19 cellular contexts compared by ENCODE assay signal in the genomic region with DNA sequence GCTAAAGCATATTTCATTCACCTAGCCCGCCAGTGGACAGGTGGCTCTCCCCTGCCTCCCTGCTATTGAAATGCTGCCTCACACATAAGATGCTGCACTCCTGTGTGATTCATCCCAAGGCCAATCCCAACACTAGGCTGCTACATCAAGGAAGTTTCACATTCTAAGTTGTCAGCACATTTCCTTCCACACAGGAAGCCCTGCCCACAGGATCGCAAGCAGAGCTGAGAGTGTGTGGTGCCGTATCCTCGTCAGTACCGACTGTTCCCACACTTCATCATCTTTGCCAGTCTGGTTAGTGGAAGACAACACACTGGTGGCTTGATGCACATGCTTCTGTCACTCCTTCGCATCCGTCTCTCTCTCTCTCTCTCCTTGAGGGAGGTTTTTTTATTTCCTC.
DNase-seq lines count a peak whose midpoint lies in the region; ATAC-seq and TF ChIP-seq lines count a peak whose summit lies in the region.
"Had no signal": no experiment of that assay in that cellular context is flagged by ENCODE, and none has a peak within 500 bp of the region (broad histone marks: within the 10 kb centered on the region; RNA-seq: fewer than 3 reads in every experiment).

No MANE protein-coding gene starts in this region.

- no peak overlapping the region for H3K27ac ChIP-seq in left ventricle myocardium inferior (replicated peaks)

- no peaks in the 10 kb centered on the region for H3K36me3 ChIP-seq in left ventricle myocardium inferior
- H3K36me3 ChIP-seq: BE2C had no signal

- peaks cover 46% of the 10 kb centered on the region for H3K27me3 ChIP-seq in left ventricle myocardium inferior (ENCODE audit: low read depth)
- H3K27me3 ChIP-seq: BE2C had no signal

- TF ChIP-seq CTCF in left ventricle myocardium inferior (IDR thresholded peaks at IDR 0.05; ENCODE audit: borderline replicate concordance) (no peak), type B pancreatic cell (conservative IDR thresholded peaks at IDR 0.05) (no peak)

- H3K9me3 ChIP-seq in left ventricle myocardium inferior (replicated peaks) = peaks cover 20% of the 10 kb centered on the region
- H3K9me3 ChIP-seq: BE2C had no signal

- no peak overlapping the region for H3K27ac Mint-ChIP-seq in type B pancreatic cell
- no peak overlapping the region for H3K27ac Mint-ChIP-seq in activated T-helper 2 cell treated with anti-CD3 and anti-CD28 coated beads, Interferon-gamma antibody, Interleukin-2, Interleukin-4, amounts not matched to agents 10 μg/mL and 5 μg/mL and 100 μg/mL, durations not matched to agents 14 hours and 24 hours and 36 hours
- H3K27ac Mint-ChIP-seq in activated naive CD8-positive, alpha-beta T cell treated with anti-CD3 and anti-CD28 coated beads for 36 hours = no peak overlapping the region
- H3K27ac Mint-ChIP-seq: CD14-positive monocyte; CD4-positive, alpha-beta memory T cell; H9; IgD-negative memory B cell had no signal

- no peak overlapping the region for H3K4me3 Mint-ChIP-seq in type B pancreatic cell
- no peak overlapping the region for H3K4me3 Mint-ChIP-seq in activated T-helper 2 cell treated with anti-CD3 and anti-CD28 coated beads, Interferon-gamma antibody, Interleukin-2, Interleukin-4, amounts not matched to agents 10 μg/mL and 5 μg/mL and 100 μg/mL, durations not matched to agents 14 hours and 24 hours and 36 hours (ENCODE audit: low read depth)
- H3K4me3 Mint-ChIP-seq in activated naive CD8-positive, alpha-beta T cell treated with anti-CD3 and anti-CD28 coated beads for 36 hours = no peak overlapping the region
- H3K4me3 Mint-ChIP-seq: CD14-positive monocyte; CD4-positive, alpha-beta memory T cell; H9; IgD-negative memory B cell had no signal

- intact Hi-C loops in Right ventricle myocardium inferior (cut with DNase I) = no loop called here
- intact Hi-C loops in left ventricle myocardium inferior (cut with micrococcal nuclease) = no loop called here
- intact Hi-C loops in activated T-helper 2 cell treated with anti-CD3 and anti-CD28 coated beads, Interferon-gamma antibody, Interleukin-2, Interleukin-4, amounts not matched to agents 10 μg/mL and 5 μg/mL and 100 μg/mL, durations not matched to agents 14 hours and 24 hours and 36 hours (cut with micrococcal nuclease) = no loop called here

- H3K27me3 Mint-ChIP-seq in type B pancreatic cell = peaks cover 12% of the 10 kb centered on the region
- no peaks in the 10 kb centered on the region for H3K27me3 Mint-ChIP-seq in activated T-helper 2 cell treated with anti-CD3 and anti-CD28 coated beads, Interferon-gamma antibody, Interleukin-2, Interleukin-4, amounts not matched to agents 10 μg/mL and 5 μg/mL and 100 μg/mL, durations not matched to agents 14 hours and 24 hours and 36 hours (ENCODE audit: low read depth)
- peaks cover 4% of the 10 kb centered on the region for H3K27me3 Mint-ChIP-seq in activated naive CD8-positive, alpha-beta T cell treated with anti-CD3 and anti-CD28 coated beads for 36 hours

- H3K9me3 Mint-ChIP-seq in type B pancreatic cell = peaks cover 7% of the 10 kb centered on the region
- H3K9me3 Mint-ChIP-seq in activated T-helper 2 cell treated with anti-CD3 and anti-CD28 coated beads, Interferon-gamma antibody, Interleukin-2, Interleukin-4, amounts not matched to agents 10 μg/mL and 5 μg/mL and 100 μg/mL, durations not matched to agents 14 hours and 24 hours and 36 hours = peaks cover 13% of the 10 kb centered on the region
- H3K9me3 Mint-ChIP-seq in activated naive CD8-positive, alpha-beta T cell treated with anti-CD3 and anti-CD28 coated beads for 36 hours = peaks cover 9% of the 10 kb centered on the region

- H3K36me3 Mint-ChIP-seq in type B pancreatic cell = no peaks in the 10 kb centered on the region
- no peaks in the 10 kb centered on the region for H3K36me3 Mint-ChIP-seq in activated T-helper 2 cell treated with anti-CD3 and anti-CD28 coated beads, Interferon-gamma antibody, Interleukin-2, Interleukin-4, amounts not matched to agents 10 μg/mL and 5 μg/mL and 100 μg/mL, durations not matched to agents 14 hours and 24 hours and 36 hours (ENCODE audit: low read depth)
- no peaks in the 10 kb centered on the region for H3K36me3 Mint-ChIP-seq in activated naive CD8-positive, alpha-beta T cell treated with anti-CD3 and anti-CD28 coated beads for 36 hours
- H3K36me3 Mint-ChIP-seq: CD14-positive monocyte; CD4-positive, alpha-beta memory T cell; IgD-negative memory B cell had no signal

- ATAC-seq in Right ventricle myocardium inferior = no peak
- ATAC-seq in GM21528 (IDR thresholded peaks at IDR 0.05; ENCODE audit: low FRiP score, unreplicated experiment) = no peak
- ATAC-seq: HepG2 had no signal

- DNase-seq in Right ventricle myocardium inferior (ENCODE audit: missing footprints) = peak; percentile 23
- DNase-seq in left ventricle myocardium inferior = no peak
- peak; percentile 20 for DNase-seq in UCSD-AML1 (lab: John Stamatoyannopoulos, UW; ENCODE audit: unreplicated experiment)
- DNase-seq in mesenteric fat pad (ENCODE audit: low spot score) = peak; percentile 22
- peak; percentile 34 for DNase-seq in type B pancreatic cell (ENCODE audit: extremely low spot score, unreplicated experiment)
- DNase-seq in activated T-helper 2 cell treated with anti-CD3 and anti-CD28 coated beads, Interferon-gamma antibody, Interleukin-2, Interleukin-4, amounts not matched to agents 10 μg/mL and 5 μg/mL and 100 μg/mL, durations not matched to agents 14 hours and 24 hours and 36 hours (ENCODE audit: low spot score) = no peak
- DNase-seq in activated naive CD8-positive, alpha-beta T cell treated with anti-CD3 and anti-CD28 coated beads for 36 hours = no peak
- DNase-seq: 8988T; BE2C; CD4-positive, alpha-beta memory T cell; DMS153; DMS79; GDM1; GOT3; H9 had no signal

- no peaks in the 10 kb centered on the region for H3K4me1 ChIP-seq in left ventricle myocardium inferior
- H3K4me1 ChIP-seq: BE2C had no signal

- H3K4me1 Mint-ChIP-seq in type B pancreatic cell (ENCODE audit: unreplicated experiment) = no peaks in the 10 kb centered on the region
- H3K4me1 Mint-ChIP-seq in activated T-helper 2 cell treated with anti-CD3 and anti-CD28 coated beads, Interferon-gamma antibody, Interleukin-2, Interleukin-4, amounts not matched to agents 10 μg/mL and 5 μg/mL and 100 μg/mL, durations not matched to agents 14 hours and 24 hours and 36 hours (ENCODE audit: low read depth) = no peaks in the 10 kb centered on the region
- H3K4me1 Mint-ChIP-seq in activated naive CD8-positive, alpha-beta T cell treated with anti-CD3 and anti-CD28 coated beads for 36 hours = no peaks in the 10 kb centered on the region
- H3K4me1 Mint-ChIP-seq: CD14-positive monocyte; CD4-positive, alpha-beta memory T cell; H9; IgD-negative memory B cell had no signal

- H3K4me3 ChIP-seq in left ventricle myocardium inferior = no peak overlapping the region

Comparison
In these comparisons a context has a peak if more than half of its experiments do, and no peak if none do; other contexts are left out.
1. DNase-seq: peak in Right ventricle myocardium inferior (single experiment), UCSD-AML1 (single experiment), mesenteric fat pad (single experiment) and type B pancreatic cell (single experiment); none in left ventricle myocardium inferior (single experiment), activated T-helper 2 cell treated with anti-CD3 and anti-CD28 coated beads, Interferon-gamma antibody, Interleukin-2, Interleukin-4, amounts not matched to agents 10 μg/mL and 5 μg/mL and 100 μg/mL, durations not matched to agents 14 hours and 24 hours and 36 hours (single experiment) and activated naive CD8-positive, alpha-beta T cell treated with anti-CD3 and anti-CD28 coated beads for 36 hours (single experiment).